Comparison of ENCODE assay signal across 8 cellular contexts in the genomic region with DNA sequence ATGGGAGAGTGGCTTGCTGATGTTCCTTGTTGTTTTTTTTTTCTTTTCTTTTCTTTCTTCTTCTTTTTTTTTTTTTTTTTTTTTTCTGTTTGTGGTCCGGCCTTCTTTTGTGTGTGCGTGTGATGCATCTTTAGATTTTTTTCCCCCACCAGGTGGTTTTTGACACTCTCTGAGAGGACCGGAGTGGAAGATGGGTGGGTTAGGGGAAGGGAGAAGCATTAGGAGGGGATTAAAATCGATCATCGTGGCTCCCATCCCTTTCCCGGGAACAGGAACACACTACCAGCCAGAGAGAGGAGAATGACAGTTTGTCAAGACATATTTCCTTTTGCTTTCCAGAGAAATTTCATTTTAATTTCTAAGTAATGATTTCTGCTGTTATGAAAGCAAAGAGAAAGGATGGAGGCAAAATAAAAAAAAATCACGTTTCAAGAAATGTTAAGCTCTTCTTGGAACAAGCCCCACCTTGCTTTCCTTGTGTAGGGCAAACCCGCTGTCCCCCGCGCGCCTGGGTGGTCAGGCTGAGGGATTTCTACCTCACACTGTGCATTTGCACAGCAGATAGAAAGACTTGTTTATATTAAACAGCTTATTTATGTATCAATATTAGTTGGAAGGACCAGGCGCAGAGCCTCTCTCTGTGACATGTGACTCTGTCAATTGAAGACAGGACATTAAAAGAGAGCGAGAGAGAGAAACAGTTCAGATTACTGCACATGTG. TPM values are rescaled to one million over a fixed set of nuclear protein-coding genes. Genes with fewer than 3 reads are reported as not detected.
DNase-seq lines count a peak whose midpoint lies in the region; ATAC-seq and TF ChIP-seq lines count a peak whose summit lies in the region.

No MANE protein-coding gene starts in this region.

- H3K27ac ChIP-seq in lung (ENCODE audit: low read depth in 1 of 2, low read length in 1 of 2) (peak overlapping the region; percentile 79 to 99), suprapubic skin (peak overlapping the region; percentile 70)

- no peak for ATAC-seq in activated CD8-positive, alpha-beta memory T cell treated with anti-CD3 and anti-CD28 coated beads, Interleukin-2, amount 10 ng/mL, durations not matched to agents 7 days and 5 days
- no peak for ATAC-seq in lung (ENCODE audit: insufficient read depth, low FRiP score)

- H3K9me3 ChIP-seq in lung (ENCODE audit: control insufficient read depth in 2 of 2, insufficient read depth in 1 of 2, low read length in 1 of 2) (peaks cover 0 to 4% of the 10 kb centered on the region in 2 donors), suprapubic skin (no peaks in the 10 kb centered on the region)

- TF ChIP-seq POLR2A in suprapubic skin (IDR thresholded peaks at IDR 0.05): no peak

- peak overlapping the region; percentile 56 for H3K27ac Mint-ChIP-seq in activated CD8-positive, alpha-beta memory T cell treated with anti-CD3 and anti-CD28 coated beads, Interleukin-2, amount 10 ng/mL, durations not matched to agents 7 days and 5 days
- H3K27ac Mint-ChIP-seq in activated T-helper 2 cell treated with anti-CD3 and anti-CD28 coated beads, Interferon-gamma antibody, Interleukin-2, Interleukin-4, amounts not matched to agents 10 μg/mL and 5 μg/mL and 100 μg/mL, durations not matched to agents 14 hours and 24 hours and 36 hours: no peak overlapping the region

- DNase-seq in activated CD8-positive, alpha-beta memory T cell treated with anti-CD3 and anti-CD28 coated beads, Interleukin-2, amount 10 ng/mL, durations not matched to agents 7 days and 5 days: no peak
- DNase-seq in activated CD8-positive, alpha-beta memory T cell treated with anti-CD3 and anti-CD28 coated beads, Interleukin-2, amount 50 U/mL, for 48 hours: no peak
- no peak for DNase-seq in activated T-helper 2 cell treated with anti-CD3 and anti-CD28 coated beads, Interferon-gamma antibody, Interleukin-2, Interleukin-4, amounts not matched to agents 10 μg/mL and 5 μg/mL and 100 μg/mL, durations not matched to agents 14 hours and 24 hours and 36 hours (ENCODE audit: low spot score)
- no peak for DNase-seq in lung (ENCODE audit: low spot score)
- no peak for DNase-seq in suprapubic skin (ENCODE audit: low spot score in 2 of 2)
- no peak for DNase-seq in mesenteric fat pad (ENCODE audit: low spot score)
- no peak for DNase-seq in midbrain (lab: John Stamatoyannopoulos, UW)
- DNase-seq in cortex of kidney (lab: John Stamatoyannopoulos, UW): no peak

- peaks cover 5% of the 10 kb centered on the region for H3K36me3 Mint-ChIP-seq in activated CD8-positive, alpha-beta memory T cell treated with anti-CD3 and anti-CD28 coated beads, Interleukin-2, amount 10 ng/mL, durations not matched to agents 7 days and 5 days
- H3K36me3 Mint-ChIP-seq in activated T-helper 2 cell treated with anti-CD3 and anti-CD28 coated beads, Interferon-gamma antibody, Interleukin-2, Interleukin-4, amounts not matched to agents 10 μg/mL and 5 μg/mL and 100 μg/mL, durations not matched to agents 14 hours and 24 hours and 36 hours (ENCODE audit: low read depth): no peaks in the 10 kb centered on the region

- CTCF ChIA-PET in activated CD8-positive, alpha-beta memory T cell treated with anti-CD3 and anti-CD28 coated beads, Interleukin-2, amount 10 ng/mL, durations not matched to agents 7 days and 5 days (lab: Charles Lee): interaction anchor here (1.1 to 1.7 kb wide), 3 partner anchors 9 to 28 kb away, joined by 3 to 5 read pairs (median 4); no protein-coding TSS in a partner anchor

- intact Hi-C loops in activated T-helper 2 cell treated with anti-CD3 and anti-CD28 coated beads, Interferon-gamma antibody, Interleukin-2, Interleukin-4, amounts not matched to agents 10 μg/mL and 5 μg/mL and 100 μg/mL, durations not matched to agents 14 hours and 24 hours and 36 hours (cut with micrococcal nuclease): no loop called here

- H3K27me3 ChIP-seq in lung (ENCODE audit: control insufficient read depth, insufficient read depth) (no peaks in the 10 kb centered on the region), suprapubic skin (peaks cover 43% of the 10 kb centered on the region)

- no peaks in the 10 kb centered on the region for H3K36me3 ChIP-seq in lung (ENCODE audit: control insufficient read depth in 2 of 2, insufficient read depth in 2 of 2, low read length in 2 of 2)
- no peaks in the 10 kb centered on the region for H3K36me3 ChIP-seq in suprapubic skin

- H3K4me1 ChIP-seq in lung (ENCODE audit: control insufficient read depth in 2 of 2, insufficient read depth in 2 of 2, low read length in 2 of 2): peaks cover 3 to 11% of the 10 kb centered on the region in 2 donors
- H3K4me1 ChIP-seq in suprapubic skin: peaks cover 27% of the 10 kb centered on the region

- 40 to 44% methylated on average over 13 of the region's 13 CpGs for WGBS in lung, 2 donors
- WGBS in suprapubic skin: 55% methylated on average over 13 of the region's 13 CpGs

- TF ChIP-seq EP300 in suprapubic skin (IDR thresholded peaks at IDR 0.05): no peak

- H3K4me3 ChIP-seq in lung (peak overlapping the region; percentile 80), suprapubic skin (peak overlapping the region; percentile 55)

- H3K9me3 Mint-ChIP-seq in activated CD8-positive, alpha-beta memory T cell treated with anti-CD3 and anti-CD28 coated beads, Interleukin-2, amount 10 ng/mL, durations not matched to agents 7 days and 5 days (ENCODE audit: low read depth): no peaks in the 10 kb centered on the region
- no peaks in the 10 kb centered on the region for H3K9me3 Mint-ChIP-seq in activated T-helper 2 cell treated with anti-CD3 and anti-CD28 coated beads, Interferon-gamma antibody, Interleukin-2, Interleukin-4, amounts not matched to agents 10 μg/mL and 5 μg/mL and 100 μg/mL, durations not matched to agents 14 hours and 24 hours and 36 hours

- peak overlapping the region; percentile 63 for H3K4me3 Mint-ChIP-seq in activated CD8-positive, alpha-beta memory T cell treated with anti-CD3 and anti-CD28 coated beads, Interleukin-2, amount 10 ng/mL, durations not matched to agents 7 days and 5 days
- H3K4me3 Mint-ChIP-seq in activated T-helper 2 cell treated with anti-CD3 and anti-CD28 coated beads, Interferon-gamma antibody, Interleukin-2, Interleukin-4, amounts not matched to agents 10 μg/mL and 5 μg/mL and 100 μg/mL, durations not matched to agents 14 hours and 24 hours and 36 hours (ENCODE audit: low read depth): peak overlapping the region; percentile 18

- H3K4me1 Mint-ChIP-seq in activated CD8-positive, alpha-beta memory T cell treated with anti-CD3 and anti-CD28 coated beads, Interleukin-2, amount 10 ng/mL, durations not matched to agents 7 days and 5 days: peaks cover 34% of the 10 kb centered on the region
- H3K4me1 Mint-ChIP-seq in activated T-helper 2 cell treated with anti-CD3 and anti-CD28 coated beads, Interferon-gamma antibody, Interleukin-2, Interleukin-4, amounts not matched to agents 10 μg/mL and 5 μg/mL and 100 μg/mL, durations not matched to agents 14 hours and 24 hours and 36 hours (ENCODE audit: low read depth): peaks cover 21% of the 10 kb centered on the region

- no peak for TF ChIP-seq CTCF in lung (IDR thresholded peaks at IDR 0.05; ENCODE audit: control extremely low read depth, extremely low read depth)
- TF ChIP-seq CTCF in suprapubic skin (IDR thresholded peaks at IDR 0.05): no peak

- peaks cover 79% of the 10 kb centered on the region for H3K27me3 Mint-ChIP-seq in activated CD8-positive, alpha-beta memory T cell treated with anti-CD3 and anti-CD28 coated beads, Interleukin-2, amount 10 ng/mL, durations not matched to agents 7 days and 5 days
- peaks cover 68% of the 10 kb centered on the region for H3K27me3 Mint-ChIP-seq in activated T-helper 2 cell treated with anti-CD3 and anti-CD28 coated beads, Interferon-gamma antibody, Interleukin-2, Interleukin-4, amounts not matched to agents 10 μg/mL and 5 μg/mL and 100 μg/mL, durations not matched to agents 14 hours and 24 hours and 36 hours (ENCODE audit: low read depth)

RNA-seq across cellular contexts. Expression of gene ADRB1, which starts 2.2 kb away (rescaled TPM):
- total RNA-seq in activated CD8-positive, alpha-beta memory T cell treated with anti-CD3 and anti-CD28 coated beads, Interleukin-2, amount 10 ng/mL, durations not matched to agents 7 days and 5 days: 1 to 10 TPM; 2.3 to 2.8 TPM
- not detected in 2 replicates for total RNA-seq in activated T-helper 2 cell treated with anti-CD3 and anti-CD28 coated beads, Interferon-gamma antibody, Interleukin-2, Interleukin-4, amounts not matched to agents 10 μg/mL and 5 μg/mL and 100 μg/mL, durations not matched to agents 14 hours and 24 hours and 36 hours
- total RNA-seq in lung (10 to 100 TPM in 1 of 2 donors, 1 to 10 TPM in 1; 8.8 to 21.4 TPM), suprapubic skin (1 to 10 TPM in 3 of 4 donors, under 1 TPM in 1; 0.56 to 1.4 (median 1.1) TPM), mesenteric fat pad (14.1 TPM)
- polyA plus RNA-seq in lung: 1 to 10 TPM; 6.6 to 7.0 TPM
